ENCODE assay signal across 1 cellular context in the genomic region with DNA sequence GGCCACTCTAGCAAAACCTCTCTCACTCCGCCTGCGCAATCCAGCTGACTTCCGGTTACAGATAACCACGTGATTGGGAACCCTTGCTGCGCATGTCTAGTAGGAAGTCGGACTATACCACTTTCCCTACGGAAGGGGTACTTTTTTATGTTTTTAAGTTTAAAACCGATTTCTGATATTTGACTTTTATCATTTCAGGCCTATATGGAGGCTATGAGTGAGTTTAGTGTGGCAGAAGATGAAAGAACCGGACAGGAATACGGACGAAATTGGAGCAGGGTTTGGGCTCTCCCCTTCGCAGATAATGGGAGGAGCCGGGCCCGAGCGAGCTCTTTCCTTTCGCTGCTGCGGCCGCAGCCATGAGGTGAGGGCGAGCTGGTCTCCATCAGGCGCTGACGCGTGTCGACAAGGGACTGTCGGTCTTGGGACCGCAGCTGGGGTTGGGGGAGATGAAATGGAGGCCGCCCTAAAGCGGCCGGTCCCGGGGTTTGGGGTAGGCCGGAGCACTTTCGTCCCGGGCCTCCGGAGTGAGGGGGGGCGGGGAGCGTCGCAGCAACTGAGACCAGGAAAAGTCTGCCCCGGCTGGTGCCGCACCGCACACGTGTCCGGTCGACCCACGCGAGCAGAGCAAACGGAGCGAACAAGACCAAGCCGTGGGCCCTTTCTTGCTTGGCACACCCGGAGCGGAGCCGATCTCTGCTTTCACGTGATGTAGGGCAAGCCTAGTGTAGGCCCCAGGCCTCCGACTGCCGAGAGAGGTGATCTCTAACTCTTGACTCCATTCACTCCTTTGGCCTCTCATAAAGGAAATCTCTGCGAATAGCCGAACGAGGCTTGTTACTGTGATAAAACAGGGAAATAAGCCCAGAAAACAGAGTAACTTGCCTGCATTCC.
A peak's percentile ranks its signal among the peaks of the same experiment; 100 is the strongest.
TF ChIP-seq lines count a peak whose summit lies in the region.

A gene (plus strand): TSS at position 298 of the 894 bp plus-strand sequence. CDS start 62 bp downstream, at position 360.

TF ChIP-seq in K562, 482 proteins besides CTCF, POLR2A, EP300 and RAD21 (continued from another document and continues in another):
- TF ChIP-seq, protein P1, sequence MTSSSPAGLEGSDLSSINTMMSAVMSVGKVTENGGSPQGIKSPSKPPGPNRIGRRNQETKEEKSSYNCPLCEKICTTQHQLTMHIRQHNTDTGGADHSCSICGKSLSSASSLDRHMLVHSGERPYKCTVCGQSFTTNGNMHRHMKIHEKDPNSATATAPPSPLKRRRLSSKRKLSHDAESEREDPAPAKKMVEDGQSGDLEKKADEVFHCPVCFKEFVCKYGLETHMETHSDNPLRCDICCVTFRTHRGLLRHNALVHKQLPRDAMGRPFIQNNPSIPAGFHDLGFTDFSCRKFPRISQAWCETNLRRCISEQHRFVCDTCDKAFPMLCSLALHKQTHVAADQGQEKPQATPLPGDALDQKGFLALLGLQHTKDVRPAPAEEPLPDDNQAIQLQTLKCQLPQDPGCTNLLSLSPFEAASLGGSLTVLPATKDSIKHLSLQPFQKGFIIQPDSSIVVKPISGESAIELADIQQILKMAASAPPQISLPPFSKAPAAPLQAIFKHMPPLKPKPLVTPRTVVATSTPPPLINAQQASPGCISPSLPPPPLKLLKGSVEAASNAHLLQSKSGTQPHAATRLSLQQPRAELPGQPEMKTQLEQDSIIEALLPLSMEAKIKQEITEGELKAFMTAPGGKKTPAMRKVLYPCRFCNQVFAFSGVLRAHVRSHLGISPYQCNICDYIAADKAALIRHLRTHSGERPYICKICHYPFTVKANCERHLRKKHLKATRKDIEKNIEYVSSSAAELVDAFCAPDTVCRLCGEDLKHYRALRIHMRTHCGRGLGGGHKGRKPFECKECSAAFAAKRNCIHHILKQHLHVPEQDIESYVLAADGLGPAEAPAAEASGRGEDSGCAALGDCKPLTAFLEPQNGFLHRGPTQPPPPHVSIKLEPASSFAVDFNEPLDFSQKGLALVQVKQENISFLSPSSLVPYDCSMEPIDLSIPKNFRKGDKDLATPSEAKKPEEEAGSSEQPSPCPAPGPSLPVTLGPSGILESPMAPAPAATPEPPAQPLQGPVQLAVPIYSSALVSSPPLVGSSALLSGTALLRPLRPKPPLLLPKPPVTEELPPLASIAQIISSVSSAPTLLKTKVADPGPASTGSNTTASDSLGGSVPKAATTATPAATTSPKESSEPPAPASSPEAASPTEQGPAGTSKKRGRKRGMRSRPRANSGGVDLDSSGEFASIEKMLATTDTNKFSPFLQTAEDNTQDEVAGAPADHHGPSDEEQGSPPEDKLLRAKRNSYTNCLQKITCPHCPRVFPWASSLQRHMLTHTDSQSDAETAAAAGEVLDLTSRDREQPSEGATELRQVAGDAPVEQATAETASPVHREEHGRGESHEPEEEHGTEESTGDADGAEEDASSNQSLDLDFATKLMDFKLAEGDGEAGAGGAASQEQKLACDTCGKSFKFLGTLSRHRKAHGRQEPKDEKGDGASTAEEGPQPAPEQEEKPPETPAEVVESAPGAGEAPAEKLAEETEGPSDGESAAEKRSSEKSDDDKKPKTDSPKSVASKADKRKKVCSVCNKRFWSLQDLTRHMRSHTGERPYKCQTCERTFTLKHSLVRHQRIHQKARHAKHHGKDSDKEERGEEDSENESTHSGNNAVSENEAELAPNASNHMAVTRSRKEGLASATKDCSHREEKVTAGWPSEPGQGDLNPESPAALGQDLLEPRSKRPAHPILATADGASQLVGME (CRISPR knock-in tag; IDR thresholded peaks at IDR 0.05), result no peak
- TF ChIP-seq HNRNPLL (IDR thresholded peaks at IDR 0.05; ENCODE audit: low read depth, low read length, poor library complexity, severe bottlenecking) (peak; percentile 83), POLR2AphosphoS5 (IDR thresholded peaks at IDR 0.05; ENCODE audit: control insufficient read depth, insufficient read depth, low read depth, low read length) (peak; percentile 96), U2AF1 (optimal IDR thresholded peaks at IDR 0.05; ENCODE audit: low read depth, low read length) (no peak), JUND (IDR thresholded peaks at IDR 0.05; ENCODE audit: borderline replicate concordance, low read depth, low read length) (peak; percentile 99), JUND (tag; IDR thresholded peaks at IDR 0.05; ENCODE audit: borderline replicate concordance, low read depth, low read length) (no peak), KLF6 (CRISPR knock-in tag; IDR thresholded peaks at IDR 0.05; ENCODE audit: borderline replicate concordance) (no peak), PURB (CRISPR knock-in tag; IDR thresholded peaks at IDR 0.05; ENCODE audit: low read depth) (no peak), TARDBP (IDR thresholded peaks at IDR 0.05) (no peak), PCBP2 (IDR thresholded peaks at IDR 0.05; ENCODE audit: low read depth, low read length, poor library complexity, severe bottlenecking) (no peak), TEAD1 (CRISPR knock-in tag; IDR thresholded peaks at IDR 0.05) (peak in 1 of 2 experiments; percentile 8; a peak in 1 of 4 replicates), NR2C1 (IDR thresholded peaks at IDR 0.05) (peak; percentile 58; the same call in 1 of the 2 replicates), NR2C1 (tag; IDR thresholded peaks at IDR 0.05) (no peak), BHLHE40 (IDR thresholded peaks at IDR 0.05; ENCODE audit: low read length) (peak; percentile 94), ZNF282 (CRISPR knock-in tag; IDR thresholded peaks at IDR 0.05) (no peak), ATF7 (IDR thresholded peaks at IDR 0.05) (peak; percentile 100), XRCC3 (IDR thresholded peaks at IDR 0.05) (no peak), POLR2B (IDR thresholded peaks at IDR 0.05; ENCODE audit: low read depth, partially characterized antibody) (peak; percentile 94), SMARCA4 (IDR thresholded peaks at IDR 0.05) (0 out of 2 replicates have a peak, but pooled peaks have one; percentile 5), MYNN (IDR thresholded peaks at IDR 0.05) (no peak), MYNN (CRISPR knock-in tag; IDR thresholded peaks at IDR 0.05) (no peak), ZFX (CRISPR knock-in tag; IDR thresholded peaks at IDR 0.05) (peak; percentile 83), SLC30A9 (CRISPR knock-in tag; IDR thresholded peaks at IDR 0.05) (no peak), MEF2A (IDR thresholded peaks at IDR 0.05; ENCODE audit: control insufficient read depth, low read depth, low read length) (no peak), SIX5 (IDR thresholded peaks at IDR 0.05; ENCODE audit: borderline replicate concordance in 1 of 2, insufficient read depth in 1 of 2, low read depth in 1 of 2, low read length in 2 of 2) (peak; percentile 21 to 50; a peak in 1 of 4 replicates), ZNF140 (CRISPR knock-in tag; IDR thresholded peaks at IDR 0.05) (no peak), SMC3 (conservative IDR thresholded peaks at IDR 0.05; ENCODE audit: insufficient read depth, low read depth, low read length) (no peak), XRCC4 (IDR thresholded peaks at IDR 0.05; ENCODE audit: extremely low read depth, insufficient read depth, insufficient read length) (no peak), NFATC3 (IDR thresholded peaks at IDR 0.05) (no peak; the same call in 1 of the 2 replicates), NONO (IDR thresholded peaks at IDR 0.05; ENCODE audit: low read depth in 2 of 2, low read length in 1 of 2) (peak in 1 of 2 experiments; percentile 99; a peak in 2 of 4 replicates)
- TF ChIP-seq, protein P2, sequence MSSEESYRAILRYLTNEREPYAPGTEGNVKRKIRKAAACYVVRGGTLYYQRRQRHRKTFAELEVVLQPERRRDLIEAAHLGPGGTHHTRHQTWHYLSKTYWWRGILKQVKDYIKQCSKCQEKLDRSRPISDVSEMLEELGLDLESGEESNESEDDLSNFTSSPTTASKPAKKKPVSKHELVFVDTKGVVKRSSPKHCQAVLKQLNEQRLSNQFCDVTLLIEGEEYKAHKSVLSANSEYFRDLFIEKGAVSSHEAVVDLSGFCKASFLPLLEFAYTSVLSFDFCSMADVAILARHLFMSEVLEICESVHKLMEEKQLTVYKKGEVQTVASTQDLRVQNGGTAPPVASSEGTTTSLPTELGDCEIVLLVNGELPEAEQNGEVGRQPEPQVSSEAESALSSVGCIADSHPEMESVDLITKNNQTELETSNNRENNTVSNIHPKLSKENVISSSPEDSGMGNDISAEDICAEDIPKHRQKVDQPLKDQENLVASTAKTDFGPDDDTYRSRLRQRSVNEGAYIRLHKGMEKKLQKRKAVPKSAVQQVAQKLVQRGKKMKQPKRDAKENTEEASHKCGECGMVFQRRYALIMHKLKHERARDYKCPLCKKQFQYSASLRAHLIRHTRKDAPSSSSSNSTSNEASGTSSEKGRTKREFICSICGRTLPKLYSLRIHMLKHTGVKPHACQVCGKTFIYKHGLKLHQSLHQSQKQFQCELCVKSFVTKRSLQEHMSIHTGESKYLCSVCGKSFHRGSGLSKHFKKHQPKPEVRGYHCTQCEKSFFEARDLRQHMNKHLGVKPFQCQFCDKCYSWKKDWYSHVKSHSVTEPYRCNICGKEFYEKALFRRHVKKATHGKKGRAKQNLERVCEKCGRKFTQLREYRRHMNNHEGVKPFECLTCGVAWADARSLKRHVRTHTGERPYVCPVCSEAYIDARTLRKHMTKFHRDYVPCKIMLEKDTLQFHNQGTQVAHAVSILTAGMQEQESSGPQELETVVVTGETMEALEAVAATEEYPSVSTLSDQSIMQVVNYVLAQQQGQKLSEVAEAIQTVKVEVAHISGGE (CRISPR knock-in tag; IDR thresholded peaks at IDR 0.05), result peak in 1 of 3 experiments; percentile 57; a peak in 2 of 6 replicates
- TF ChIP-seq, protein P3, sequence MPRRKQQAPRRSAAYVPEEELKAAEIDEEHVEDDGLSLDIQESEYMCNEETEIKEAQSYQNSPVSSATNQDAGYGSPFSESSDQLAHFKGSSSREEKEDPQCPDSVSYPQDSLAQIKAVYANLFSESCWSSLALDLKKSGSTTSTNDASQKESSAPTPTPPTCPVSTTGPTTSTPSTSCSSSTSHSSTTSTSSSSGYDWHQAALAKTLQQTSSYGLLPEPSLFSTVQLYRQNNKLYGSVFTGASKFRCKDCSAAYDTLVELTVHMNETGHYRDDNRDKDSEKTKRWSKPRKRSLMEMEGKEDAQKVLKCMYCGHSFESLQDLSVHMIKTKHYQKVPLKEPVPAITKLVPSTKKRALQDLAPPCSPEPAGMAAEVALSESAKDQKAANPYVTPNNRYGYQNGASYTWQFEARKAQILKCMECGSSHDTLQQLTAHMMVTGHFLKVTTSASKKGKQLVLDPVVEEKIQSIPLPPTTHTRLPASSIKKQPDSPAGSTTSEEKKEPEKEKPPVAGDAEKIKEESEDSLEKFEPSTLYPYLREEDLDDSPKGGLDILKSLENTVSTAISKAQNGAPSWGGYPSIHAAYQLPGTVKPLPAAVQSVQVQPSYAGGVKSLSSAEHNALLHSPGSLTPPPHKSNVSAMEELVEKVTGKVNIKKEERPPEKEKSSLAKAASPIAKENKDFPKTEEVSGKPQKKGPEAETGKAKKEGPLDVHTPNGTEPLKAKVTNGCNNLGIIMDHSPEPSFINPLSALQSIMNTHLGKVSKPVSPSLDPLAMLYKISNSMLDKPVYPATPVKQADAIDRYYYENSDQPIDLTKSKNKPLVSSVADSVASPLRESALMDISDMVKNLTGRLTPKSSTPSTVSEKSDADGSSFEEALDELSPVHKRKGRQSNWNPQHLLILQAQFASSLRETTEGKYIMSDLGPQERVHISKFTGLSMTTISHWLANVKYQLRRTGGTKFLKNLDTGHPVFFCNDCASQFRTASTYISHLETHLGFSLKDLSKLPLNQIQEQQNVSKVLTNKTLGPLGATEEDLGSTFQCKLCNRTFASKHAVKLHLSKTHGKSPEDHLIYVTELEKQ (CRISPR knock-in tag; IDR thresholded peaks at IDR 0.05), result no peak
- TF ChIP-seq, protein P4, sequence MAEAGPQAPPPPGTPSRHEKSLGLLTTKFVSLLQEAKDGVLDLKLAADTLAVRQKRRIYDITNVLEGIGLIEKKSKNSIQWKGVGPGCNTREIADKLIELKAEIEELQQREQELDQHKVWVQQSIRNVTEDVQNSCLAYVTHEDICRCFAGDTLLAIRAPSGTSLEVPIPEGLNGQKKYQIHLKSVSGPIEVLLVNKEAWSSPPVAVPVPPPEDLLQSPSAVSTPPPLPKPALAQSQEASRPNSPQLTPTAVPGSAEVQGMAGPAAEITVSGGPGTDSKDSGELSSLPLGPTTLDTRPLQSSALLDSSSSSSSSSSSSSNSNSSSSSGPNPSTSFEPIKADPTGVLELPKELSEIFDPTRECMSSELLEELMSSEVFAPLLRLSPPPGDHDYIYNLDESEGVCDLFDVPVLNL (CRISPR knock-in tag; IDR thresholded peaks at IDR 0.05; ENCODE audit: low read depth), result no peak
- TF ChIP-seq, protein P5, sequence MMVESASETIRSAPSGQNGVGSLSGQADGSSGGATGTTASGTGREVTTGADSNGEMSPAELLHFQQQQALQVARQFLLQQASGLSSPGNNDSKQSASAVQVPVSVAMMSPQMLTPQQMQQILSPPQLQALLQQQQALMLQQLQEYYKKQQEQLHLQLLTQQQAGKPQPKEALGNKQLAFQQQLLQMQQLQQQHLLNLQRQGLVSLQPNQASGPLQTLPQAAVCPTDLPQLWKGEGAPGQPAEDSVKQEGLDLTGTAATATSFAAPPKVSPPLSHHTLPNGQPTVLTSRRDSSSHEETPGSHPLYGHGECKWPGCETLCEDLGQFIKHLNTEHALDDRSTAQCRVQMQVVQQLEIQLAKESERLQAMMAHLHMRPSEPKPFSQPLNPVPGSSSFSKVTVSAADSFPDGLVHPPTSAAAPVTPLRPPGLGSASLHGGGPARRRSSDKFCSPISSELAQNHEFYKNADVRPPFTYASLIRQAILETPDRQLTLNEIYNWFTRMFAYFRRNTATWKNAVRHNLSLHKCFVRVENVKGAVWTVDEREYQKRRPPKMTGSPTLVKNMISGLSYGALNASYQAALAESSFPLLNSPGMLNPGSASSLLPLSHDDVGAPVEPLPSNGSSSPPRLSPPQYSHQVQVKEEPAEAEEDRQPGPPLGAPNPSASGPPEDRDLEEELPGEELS (CRISPR knock-in tag; IDR thresholded peaks at IDR 0.05; ENCODE audit: borderline replicate concordance), result no peak
- TF ChIP-seq, protein P6, sequence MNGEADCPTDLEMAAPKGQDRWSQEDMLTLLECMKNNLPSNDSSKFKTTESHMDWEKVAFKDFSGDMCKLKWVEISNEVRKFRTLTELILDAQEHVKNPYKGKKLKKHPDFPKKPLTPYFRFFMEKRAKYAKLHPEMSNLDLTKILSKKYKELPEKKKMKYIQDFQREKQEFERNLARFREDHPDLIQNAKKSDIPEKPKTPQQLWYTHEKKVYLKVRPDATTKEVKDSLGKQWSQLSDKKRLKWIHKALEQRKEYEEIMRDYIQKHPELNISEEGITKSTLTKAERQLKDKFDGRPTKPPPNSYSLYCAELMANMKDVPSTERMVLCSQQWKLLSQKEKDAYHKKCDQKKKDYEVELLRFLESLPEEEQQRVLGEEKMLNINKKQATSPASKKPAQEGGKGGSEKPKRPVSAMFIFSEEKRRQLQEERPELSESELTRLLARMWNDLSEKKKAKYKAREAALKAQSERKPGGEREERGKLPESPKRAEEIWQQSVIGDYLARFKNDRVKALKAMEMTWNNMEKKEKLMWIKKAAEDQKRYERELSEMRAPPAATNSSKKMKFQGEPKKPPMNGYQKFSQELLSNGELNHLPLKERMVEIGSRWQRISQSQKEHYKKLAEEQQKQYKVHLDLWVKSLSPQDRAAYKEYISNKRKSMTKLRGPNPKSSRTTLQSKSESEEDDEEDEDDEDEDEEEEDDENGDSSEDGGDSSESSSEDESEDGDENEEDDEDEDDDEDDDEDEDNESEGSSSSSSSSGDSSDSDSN (IDR thresholded peaks at IDR 0.05; ENCODE audit: borderline replicate concordance in 1 of 2, low read depth in 2 of 2, low read length in 2 of 2), result 0 out of 4 replicates have a peak, but pooled peaks of 1 of the 2 experiments have one; percentile 23
